ENCODE assay signal across 11 cellular contexts in the genomic region with DNA sequence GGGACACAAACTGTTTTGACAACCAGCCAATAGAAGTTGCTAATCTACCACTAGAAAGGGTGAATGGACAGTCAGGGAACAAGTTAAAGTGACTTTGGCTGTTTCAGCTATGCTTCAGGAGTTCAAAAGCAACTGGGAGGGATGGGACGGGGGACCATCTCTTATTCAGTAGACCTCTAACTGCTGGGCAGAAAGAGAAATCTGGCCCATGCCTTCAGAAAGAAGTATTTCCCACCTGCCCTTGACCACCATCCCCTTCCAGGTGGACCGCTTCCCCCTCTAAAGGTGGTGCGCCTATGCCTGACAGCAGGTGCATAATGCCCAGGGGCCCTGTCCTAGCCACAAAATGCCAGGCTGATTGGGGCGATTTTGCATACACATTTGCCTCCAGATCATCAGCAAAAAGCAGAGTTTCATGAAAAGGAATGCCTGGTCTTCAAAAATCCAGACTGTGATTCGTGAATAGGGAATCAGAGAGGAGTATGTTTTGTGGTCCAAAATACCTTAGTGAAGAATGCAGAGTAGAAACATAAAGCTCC. TPM values are rescaled to one million over a fixed set of nuclear protein-coding genes. Genes with fewer than 3 reads are reported as not detected.
DNase-seq lines count a peak whose midpoint lies in the region; ATAC-seq lines count a peak whose summit lies in the region.
"Had no signal": no experiment of that assay in that cellular context is flagged by ENCODE, and none has a peak within 500 bp of the region (broad histone marks: within the 10 kb centered on the region; RNA-seq: fewer than 3 reads in every experiment).

No MANE protein-coding gene starts in this region.

- DNase-seq in activated CD4-positive, alpha-beta T cell treated with anti-CD3 and anti-CD28 coated beads, Interleukin-2, amount 10 ng/mL, durations not matched to agents 7 days and 5 days, result no peak
- DNase-seq in activated CD4-positive, alpha-beta T cell treated with anti-CD3 and anti-CD28 coated beads for 1 hour, result no peak
- no peak for DNase-seq in activated CD8-positive, alpha-beta T cell treated with anti-CD3 and anti-CD28 coated beads, Interleukin-2, amount 10 ng/mL, durations not matched to agents 7 days and 5 days
- DNase-seq in immature natural killer cell (no peak), NCI-H526 treated with DMSO at 0.1 percent for 48 hours (lab: John Stamatoyannopoulos, UW) (no peak)
- DNase-seq: mesendoderm, NCI-H446 treated with DMSO at 0.1 percent for 48 hours had no signal

- peaks cover 57% of the 10 kb centered on the region for H3K4me1 ChIP-seq in stomach smooth muscle (ENCODE audit: control insufficient read depth, insufficient read depth, low read length)

- no peak for ATAC-seq in activated CD8-positive, alpha-beta T cell treated with anti-CD3 and anti-CD28 coated beads, Interleukin-2, amount 10 ng/mL, durations not matched to agents 7 days and 5 days
- ATAC-seq in HG02588 (IDR thresholded peaks at IDR 0.05; ENCODE audit: unreplicated experiment) (no peak), HG03175 (IDR thresholded peaks at IDR 0.05; ENCODE audit: unreplicated experiment) (no peak)

- CTCF ChIA-PET in activated CD4-positive, alpha-beta T cell treated with anti-CD3 and anti-CD28 coated beads, Interleukin-2, amount 10 ng/mL, durations not matched to agents 7 days and 5 days (lab: Charles Lee), result interaction anchor here (1.0 to 1.9 kb wide), 5 partner anchors 11 to 107 kb away, joined by 3 to 5 read pairs (median 4); no protein-coding TSS in a partner anchor
- CTCF ChIA-PET in activated CD8-positive, alpha-beta T cell treated with anti-CD3 and anti-CD28 coated beads, Interleukin-2, amount 10 ng/mL, durations not matched to agents 7 days and 5 days (lab: Charles Lee), result interaction anchor here (1.0 to 9.0 kb wide), 12 partner anchors 10 to 108 kb away, joined by 3 to 89 read pairs (median 5); no protein-coding TSS in a partner anchor

- peaks cover 6 to 19% of the 10 kb centered on the region in 2 donors for H3K36me3 ChIP-seq in stomach smooth muscle (ENCODE audit: control insufficient read depth in 2 of 2, insufficient read depth in 2 of 2, low read length in 2 of 2)

- peak overlapping the region; percentile 85 to 89 for H3K4me3 ChIP-seq in stomach smooth muscle (ENCODE audit: low read length in 2 of 2)
- H3K4me3 ChIP-seq: K562 had no signal

- peak overlapping the region; percentile 80 for H3K27ac ChIP-seq in stomach smooth muscle (ENCODE audit: low read length)

- POLR2A ChIA-PET in activated CD4-positive, alpha-beta T cell treated with anti-CD3 and anti-CD28 coated beads, Interleukin-2, amount 10 ng/mL, durations not matched to agents 7 days and 5 days (lab: Charles Lee), result interaction anchor here (0.6 kb wide), 1 partner anchor 81 kb away, joined by 4 read pairs; no protein-coding TSS in a partner anchor
- POLR2A ChIA-PET in activated CD8-positive, alpha-beta T cell treated with anti-CD3 and anti-CD28 coated beads, Interleukin-2, amount 10 ng/mL, durations not matched to agents 7 days and 5 days (lab: Charles Lee), result interaction anchor here (1.0 to 1.6 kb wide), 5 partner anchors 22 to 94 kb away, joined by 3 to 5 read pairs (median 4); no protein-coding TSS in a partner anchor

- no peaks in the 10 kb centered on the region for H3K27me3 Mint-ChIP-seq in activated CD4-positive, alpha-beta T cell treated with anti-CD3 and anti-CD28 coated beads, Interleukin-2, amount 10 ng/mL, durations not matched to agents 7 days and 5 days
- H3K27me3 Mint-ChIP-seq in activated CD8-positive, alpha-beta T cell treated with anti-CD3 and anti-CD28 coated beads, Interleukin-2, amount 10 ng/mL, durations not matched to agents 7 days and 5 days (ENCODE audit: low read depth), result no peaks in the 10 kb centered on the region
- H3K27me3 Mint-ChIP-seq in immature natural killer cell (ENCODE audit: low read depth in 3 of 3), result peaks cover under 1 to 5% (median 3%) of the 10 kb centered on the region in 3 donors

- peaks cover 69% of the 10 kb centered on the region for H3K4me1 Mint-ChIP-seq in activated CD4-positive, alpha-beta T cell treated with anti-CD3 and anti-CD28 coated beads, Interleukin-2, amount 10 ng/mL, durations not matched to agents 7 days and 5 days
- peaks cover 71% of the 10 kb centered on the region for H3K4me1 Mint-ChIP-seq in activated CD8-positive, alpha-beta T cell treated with anti-CD3 and anti-CD28 coated beads, Interleukin-2, amount 10 ng/mL, durations not matched to agents 7 days and 5 days (ENCODE audit: low read depth)
- peaks cover 66 to 75% of the 10 kb centered on the region in 2 donors for H3K4me1 Mint-ChIP-seq in immature natural killer cell

- peak overlapping the region; percentile 87 for H3K4me3 Mint-ChIP-seq in activated CD4-positive, alpha-beta T cell treated with anti-CD3 and anti-CD28 coated beads, Interleukin-2, amount 10 ng/mL, durations not matched to agents 7 days and 5 days
- H3K4me3 Mint-ChIP-seq in activated CD8-positive, alpha-beta T cell treated with anti-CD3 and anti-CD28 coated beads, Interleukin-2, amount 10 ng/mL, durations not matched to agents 7 days and 5 days, result peak overlapping the region; percentile 91
- H3K4me3 Mint-ChIP-seq in immature natural killer cell, result peak overlapping the region; percentile 74 to 98 (median 87)

- H3K9me3 ChIP-seq in stomach smooth muscle (ENCODE audit: control insufficient read depth in 2 of 2, low read length in 2 of 2), result no peaks in the 10 kb centered on the region

- no peaks in the 10 kb centered on the region for H3K9me3 Mint-ChIP-seq in activated CD4-positive, alpha-beta T cell treated with anti-CD3 and anti-CD28 coated beads, Interleukin-2, amount 10 ng/mL, durations not matched to agents 7 days and 5 days
- no peaks in the 10 kb centered on the region for H3K9me3 Mint-ChIP-seq in activated CD8-positive, alpha-beta T cell treated with anti-CD3 and anti-CD28 coated beads, Interleukin-2, amount 10 ng/mL, durations not matched to agents 7 days and 5 days (ENCODE audit: insufficient read depth)
- H3K9me3 Mint-ChIP-seq in immature natural killer cell, result no peaks in the 10 kb centered on the region

- peaks cover 79% of the 10 kb centered on the region for H3K36me3 Mint-ChIP-seq in activated CD4-positive, alpha-beta T cell treated with anti-CD3 and anti-CD28 coated beads, Interleukin-2, amount 10 ng/mL, durations not matched to agents 7 days and 5 days (ENCODE audit: low read depth)
- peaks cover 73% of the 10 kb centered on the region for H3K36me3 Mint-ChIP-seq in activated CD8-positive, alpha-beta T cell treated with anti-CD3 and anti-CD28 coated beads, Interleukin-2, amount 10 ng/mL, durations not matched to agents 7 days and 5 days (ENCODE audit: low read depth)
- peaks cover 17 to 44% (median 27%) of the 10 kb centered on the region in 3 donors for H3K36me3 Mint-ChIP-seq in immature natural killer cell

- H3K27ac Mint-ChIP-seq in activated CD4-positive, alpha-beta T cell treated with anti-CD3 and anti-CD28 coated beads, Interleukin-2, amount 10 ng/mL, durations not matched to agents 7 days and 5 days, result peak overlapping the region; percentile 78
- peak overlapping the region; percentile 68 for H3K27ac Mint-ChIP-seq in activated CD8-positive, alpha-beta T cell treated with anti-CD3 and anti-CD28 coated beads, Interleukin-2, amount 10 ng/mL, durations not matched to agents 7 days and 5 days
- H3K27ac Mint-ChIP-seq in immature natural killer cell, result peak overlapping the region; percentile 76 to 90 (median 84)

- H3K27me3 ChIP-seq in stomach smooth muscle (ENCODE audit: control insufficient read depth in 1 of 2, insufficient read depth in 2 of 2, low read length in 2 of 2), result no peaks in the 10 kb centered on the region

- peak overlapping the region; percentile 66 to 96 for H3K9ac ChIP-seq in stomach smooth muscle (ENCODE audit: low read length in 2 of 2)

RNA-seq across cellular contexts. Expression of a gene that starts 5.1 kb away (rescaled TPM):
- 10 to 100 TPM; 61.1 to 64.0 TPM for total RNA-seq in activated CD4-positive, alpha-beta T cell treated with anti-CD3 and anti-CD28 coated beads, Interleukin-2, amount 10 ng/mL, durations not matched to agents 7 days and 5 days
- total RNA-seq in activated CD8-positive, alpha-beta T cell treated with anti-CD3 and anti-CD28 coated beads, Interleukin-2, amount 10 ng/mL, durations not matched to agents 7 days and 5 days, result 10 to 100 TPM; 47.0 to 47.4 TPM
- polyA plus RNA-seq in immature natural killer cell, result 10 to 100 TPM; 14.1 to 37.8 (median 18.7) TPM
